2 cellular contexts compared by ENCODE assay signal in the genomic region with DNA sequence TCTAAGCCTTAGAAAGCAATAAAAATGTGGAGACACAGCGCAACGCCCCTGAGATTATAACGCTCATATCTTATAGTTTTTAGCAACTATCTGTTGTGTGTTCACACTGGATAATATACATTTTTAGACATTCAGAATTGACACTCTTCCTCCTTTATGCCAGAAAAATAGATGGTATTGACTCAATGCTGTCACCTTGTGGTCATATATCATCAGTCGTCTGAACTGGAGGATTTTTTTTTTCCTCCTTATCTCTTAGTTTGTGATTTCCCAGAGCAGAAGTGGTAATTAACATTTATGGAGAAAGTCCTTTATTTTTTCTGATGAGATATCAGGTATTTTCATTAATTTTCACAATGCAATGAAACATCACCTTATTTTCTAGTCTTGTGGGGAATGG.
A peak's percentile ranks its signal among the peaks of the same experiment; 100 is the strongest.
TF ChIP-seq lines count a peak whose summit lies in the region.

No MANE protein-coding gene starts in this region.

TF ChIP-seq in WTC11, 78 proteins besides CTCF, POLR2A, EP300 and RAD21 (continued from another document):
- TF ChIP-seq E2F5 (CRISPR knock-in tag; IDR thresholded peaks at IDR 0.05) = no peak
- no peak for TF ChIP-seq ATF1 (CRISPR knock-in tag; IDR thresholded peaks at IDR 0.05)
- no peak for TF ChIP-seq ZNF423 (CRISPR knock-in tag; IDR thresholded peaks at IDR 0.05)
- no peak for TF ChIP-seq KAT7 (CRISPR knock-in tag; IDR thresholded peaks at IDR 0.05; ENCODE audit: borderline replicate concordance)
- no peak for TF ChIP-seq FOXJ3 (CRISPR knock-in tag; IDR thresholded peaks at IDR 0.05; ENCODE audit: borderline replicate concordance)
- TF ChIP-seq ZNF121 (CRISPR knock-in tag; IDR thresholded peaks at IDR 0.05) = no peak
- TF ChIP-seq E2F4 (CRISPR knock-in tag; IDR thresholded peaks at IDR 0.05; ENCODE audit: borderline replicate concordance, low read depth) = no peak
- TF ChIP-seq ZNF219 (CRISPR knock-in tag; IDR thresholded peaks at IDR 0.05; ENCODE audit: borderline replicate concordance) = no peak
- TF ChIP-seq JAZF1 (CRISPR knock-in tag; IDR thresholded peaks at IDR 0.05) = no peak
- TF ChIP-seq RELA (CRISPR knock-in tag; IDR thresholded peaks at IDR 0.05; ENCODE audit: borderline replicate concordance) = no peak
- TF ChIP-seq SOX15 (CRISPR knock-in tag; IDR thresholded peaks at IDR 0.05) = no peak
- TF ChIP-seq, protein P1, sequence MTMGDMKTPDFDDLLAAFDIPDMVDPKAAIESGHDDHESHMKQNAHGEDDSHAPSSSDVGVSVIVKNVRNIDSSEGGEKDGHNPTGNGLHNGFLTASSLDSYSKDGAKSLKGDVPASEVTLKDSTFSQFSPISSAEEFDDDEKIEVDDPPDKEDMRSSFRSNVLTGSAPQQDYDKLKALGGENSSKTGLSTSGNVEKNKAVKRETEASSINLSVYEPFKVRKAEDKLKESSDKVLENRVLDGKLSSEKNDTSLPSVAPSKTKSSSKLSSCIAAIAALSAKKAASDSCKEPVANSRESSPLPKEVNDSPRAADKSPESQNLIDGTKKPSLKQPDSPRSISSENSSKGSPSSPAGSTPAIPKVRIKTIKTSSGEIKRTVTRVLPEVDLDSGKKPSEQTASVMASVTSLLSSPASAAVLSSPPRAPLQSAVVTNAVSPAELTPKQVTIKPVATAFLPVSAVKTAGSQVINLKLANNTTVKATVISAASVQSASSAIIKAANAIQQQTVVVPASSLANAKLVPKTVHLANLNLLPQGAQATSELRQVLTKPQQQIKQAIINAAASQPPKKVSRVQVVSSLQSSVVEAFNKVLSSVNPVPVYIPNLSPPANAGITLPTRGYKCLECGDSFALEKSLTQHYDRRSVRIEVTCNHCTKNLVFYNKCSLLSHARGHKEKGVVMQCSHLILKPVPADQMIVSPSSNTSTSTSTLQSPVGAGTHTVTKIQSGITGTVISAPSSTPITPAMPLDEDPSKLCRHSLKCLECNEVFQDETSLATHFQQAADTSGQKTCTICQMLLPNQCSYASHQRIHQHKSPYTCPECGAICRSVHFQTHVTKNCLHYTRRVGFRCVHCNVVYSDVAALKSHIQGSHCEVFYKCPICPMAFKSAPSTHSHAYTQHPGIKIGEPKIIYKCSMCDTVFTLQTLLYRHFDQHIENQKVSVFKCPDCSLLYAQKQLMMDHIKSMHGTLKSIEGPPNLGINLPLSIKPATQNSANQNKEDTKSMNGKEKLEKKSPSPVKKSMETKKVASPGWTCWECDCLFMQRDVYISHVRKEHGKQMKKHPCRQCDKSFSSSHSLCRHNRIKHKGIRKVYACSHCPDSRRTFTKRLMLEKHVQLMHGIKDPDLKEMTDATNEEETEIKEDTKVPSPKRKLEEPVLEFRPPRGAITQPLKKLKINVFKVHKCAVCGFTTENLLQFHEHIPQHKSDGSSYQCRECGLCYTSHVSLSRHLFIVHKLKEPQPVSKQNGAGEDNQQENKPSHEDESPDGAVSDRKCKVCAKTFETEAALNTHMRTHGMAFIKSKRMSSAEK (CRISPR knock-in tag; IDR thresholded peaks at IDR 0.05; ENCODE audit: borderline replicate concordance) = no peak
- TF ChIP-seq FOXP1 (CRISPR knock-in tag; IDR thresholded peaks at IDR 0.05; ENCODE audit: borderline replicate concordance) = no peak
- TF ChIP-seq ZNF317 (CRISPR knock-in tag; IDR thresholded peaks at IDR 0.05; ENCODE audit: borderline replicate concordance, low read depth) = no peak
- TF ChIP-seq ATF3 (CRISPR knock-in tag; conservative IDR thresholded peaks at IDR 0.05) = no peak

TF ChIP-seq in HepG2, 621 proteins besides CTCF, POLR2A, EP300 and RAD21 (continued from another document):
- TF ChIP-seq, protein P2, sequence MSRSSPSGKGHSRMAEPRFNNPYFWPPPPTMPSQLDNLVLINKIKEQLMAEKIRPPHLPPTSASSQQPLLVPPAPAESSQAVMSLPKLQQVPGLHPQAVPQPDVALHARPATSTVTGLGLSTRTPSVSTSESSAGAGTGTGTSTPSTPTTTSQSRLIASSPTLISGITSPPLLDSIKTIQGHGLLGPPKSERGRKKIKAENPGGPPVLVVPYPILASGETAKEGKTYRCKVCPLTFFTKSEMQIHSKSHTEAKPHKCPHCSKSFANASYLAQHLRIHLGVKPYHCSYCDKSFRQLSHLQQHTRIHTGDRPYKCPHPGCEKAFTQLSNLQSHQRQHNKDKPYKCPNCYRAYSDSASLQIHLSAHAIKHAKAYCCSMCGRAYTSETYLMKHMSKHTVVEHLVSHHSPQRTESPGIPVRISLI (CRISPR knock-in tag; IDR thresholded peaks at IDR 0.05; ENCODE audit: borderline replicate concordance) = peak; percentile 69; the same call in 1 of the 2 replicates
- TF ChIP-seq SMC3 (IDR thresholded peaks at IDR 0.05; ENCODE audit: low read length) (peak; percentile 57; the same call in 1 of the 2 replicates), ZSCAN21 (CRISPR knock-in tag; IDR thresholded peaks at IDR 0.05; ENCODE audit: borderline replicate concordance) (no peak)
